ENCODE assay signal across 1 cellular context in genomic region chr6:17957488-17957887, GRCh38.
TF ChIP-seq lines count a peak whose summit lies in the region.

No MANE protein-coding gene starts in this region.

TF ChIP-seq in SK-N-SH, 30 proteins besides CTCF, POLR2A, EP300 and RAD21 (continued from another document):
- TF ChIP-seq SIN3A (IDR thresholded peaks at IDR 0.05; ENCODE audit: borderline replicate concordance, low read depth, low read length): no peak
- TF ChIP-seq RXRA (IDR thresholded peaks at IDR 0.05; ENCODE audit: borderline replicate concordance, low read depth): no peak
- no peak for TF ChIP-seq REST (IDR thresholded peaks at IDR 0.05; ENCODE audit: low read depth, low read length)
- TF ChIP-seq POLR2AphosphoS5 (IDR thresholded peaks at IDR 0.05; ENCODE audit: low read depth, low read length): no peak
- TF ChIP-seq EZH2phosphoT487 (IDR thresholded peaks at IDR 0.05; ENCODE audit: borderline replicate concordance, low read depth): no peak
TF ChIP-seq in SK-N-SH: peak in this region for 0.
